Comparison of ENCODE assay signal across 8 cellular contexts in genomic region chr22:24429411-24430365, GRCh38. TPM values are rescaled to one million over a fixed set of nuclear protein-coding genes. Genes with fewer than 3 reads are reported as not detected.
DNase-seq lines count a peak whose midpoint lies in the region; ATAC-seq and TF ChIP-seq lines count a peak whose summit lies in the region.

No MANE protein-coding gene starts in this region.

- peak overlapping the region; percentile 92 for H3K27ac Mint-ChIP-seq in activated CD8-positive, alpha-beta memory T cell treated with anti-CD3 and anti-CD28 coated beads, Interleukin-2, amount 10 ng/mL, durations not matched to agents 7 days and 5 days

- CTCF ChIA-PET in activated CD8-positive, alpha-beta memory T cell treated with anti-CD3 and anti-CD28 coated beads, Interleukin-2, amount 10 ng/mL, durations not matched to agents 7 days and 5 days (lab: Charles Lee), result interaction anchor here (3.1 to 8.4 kb wide), 2 partner anchors 9 to 73 kb away, joined by 11 to 72 read pairs; no protein-coding TSS in a partner anchor

- peak overlapping the region; percentile 79 for H3K4me3 Mint-ChIP-seq in activated CD8-positive, alpha-beta memory T cell treated with anti-CD3 and anti-CD28 coated beads, Interleukin-2, amount 10 ng/mL, durations not matched to agents 7 days and 5 days

- peaks cover 87% of the 10 kb centered on the region for H3K4me1 Mint-ChIP-seq in activated CD8-positive, alpha-beta memory T cell treated with anti-CD3 and anti-CD28 coated beads, Interleukin-2, amount 10 ng/mL, durations not matched to agents 7 days and 5 days

- H3K27me3 ChIP-seq in duodenal mucosa (ENCODE audit: control insufficient read depth in 1 of 2, insufficient read depth in 2 of 2, low read length in 2 of 2), result peaks cover 0 to 13% of the 10 kb centered on the region in 2 donors

- H3K4me3 ChIP-seq in duodenal mucosa (ENCODE audit: low read depth in 1 of 2, low read length in 2 of 2), result peak overlapping the region; percentile 4 to 29

- no peaks in the 10 kb centered on the region for H3K9me3 ChIP-seq in duodenal mucosa (ENCODE audit: control insufficient read depth in 1 of 2, low read length in 2 of 2)

- peaks cover 32 to 71% of the 10 kb centered on the region in 2 donors for H3K4me1 ChIP-seq in duodenal mucosa (ENCODE audit: control insufficient read depth in 1 of 2, insufficient read depth in 2 of 2, low read length in 2 of 2)

- H3K27me3 Mint-ChIP-seq in activated CD8-positive, alpha-beta memory T cell treated with anti-CD3 and anti-CD28 coated beads, Interleukin-2, amount 10 ng/mL, durations not matched to agents 7 days and 5 days, result peaks cover 4% of the 10 kb centered on the region

- H3K9ac ChIP-seq in duodenal mucosa (ENCODE audit: low read depth in 1 of 2, low read length in 2 of 2), result no peak overlapping the region

- DNase-seq in activated CD8-positive, alpha-beta memory T cell treated with anti-CD3 and anti-CD28 coated beads, Interleukin-2, amount 10 ng/mL, durations not matched to agents 7 days and 5 days, result peak; percentile 82
- DNase-seq in activated CD8-positive, alpha-beta memory T cell treated with anti-CD3 and anti-CD28 coated beads for 24 hours, result no peak
- DNase-seq in stimulated activated CD4-positive, alpha-beta T cell treated with anti-CD3 and anti-CD28 coated beads, Interleukin-12 subunit alpha, Interleukin-12 subunit beta, amount 100 ng/mL, for 48 hours (ENCODE audit: low read depth in 2 of 3, low spot score in 1 of 3), result peak; percentile 66 to 70 (median 67)
- no peak for DNase-seq in superior temporal gyrus (ENCODE audit: extremely low spot score)
- no peak for DNase-seq in pons (ENCODE audit: low spot score)

- TF ChIP-seq CTCF in VCaP (conservative IDR thresholded peaks at IDR 0.05), result no peak

- no peaks in the 10 kb centered on the region for H3K9me3 Mint-ChIP-seq in activated CD8-positive, alpha-beta memory T cell treated with anti-CD3 and anti-CD28 coated beads, Interleukin-2, amount 10 ng/mL, durations not matched to agents 7 days and 5 days (ENCODE audit: low read depth)

- 0 out of 2 replicates have a peak overlapping the region, but pooled peaks have one; percentile 9 for H3K27ac ChIP-seq in VCaP
- H3K27ac ChIP-seq in duodenal mucosa (ENCODE audit: low read depth, low read length), result no peak overlapping the region

- H3K36me3 Mint-ChIP-seq in activated CD8-positive, alpha-beta memory T cell treated with anti-CD3 and anti-CD28 coated beads, Interleukin-2, amount 10 ng/mL, durations not matched to agents 7 days and 5 days, result peaks cover 3% of the 10 kb centered on the region

- peak; percentile 15 for ATAC-seq in activated CD8-positive, alpha-beta memory T cell treated with anti-CD3 and anti-CD28 coated beads, Interleukin-2, amount 10 ng/mL, durations not matched to agents 7 days and 5 days
- no peak for ATAC-seq in GM18517 (IDR thresholded peaks at IDR 0.05; ENCODE audit: unreplicated experiment)

- H3K36me3 ChIP-seq in duodenal mucosa (ENCODE audit: control insufficient read depth in 1 of 2, insufficient read depth in 2 of 2, low read length in 2 of 2), result peaks cover 0 to 4% of the 10 kb centered on the region in 2 donors

RNA-seq across cellular contexts. Expression of gene ADORA2A, which starts 2.3 kb away (rescaled TPM):
- total RNA-seq in activated CD8-positive, alpha-beta memory T cell treated with anti-CD3 and anti-CD28 coated beads, Interleukin-2, amount 10 ng/mL, durations not matched to agents 7 days and 5 days, result 10 to 100 TPM; 19.7 to 21.1 TPM

Comparison
In these comparisons a context has a peak if more than half of its experiments do, and no peak if none do; other contexts are left out.
1. DNase-seq: peak in activated CD8-positive, alpha-beta memory T cell treated with anti-CD3 and anti-CD28 coated beads, Interleukin-2, amount 10 ng/mL, durations not matched to agents 7 days and 5 days (single experiment) and stimulated activated CD4-positive, alpha-beta T cell treated with anti-CD3 and anti-CD28 coated beads, Interleukin-12 subunit alpha, Interleukin-12 subunit beta, amount 100 ng/mL, for 48 hours (3 of 3); none in activated CD8-positive, alpha-beta memory T cell treated with anti-CD3 and anti-CD28 coated beads for 24 hours (single experiment), superior temporal gyrus (single experiment) and pons (single experiment).